ENCODE assay signal across 18 cellular contexts in the genomic region with DNA sequence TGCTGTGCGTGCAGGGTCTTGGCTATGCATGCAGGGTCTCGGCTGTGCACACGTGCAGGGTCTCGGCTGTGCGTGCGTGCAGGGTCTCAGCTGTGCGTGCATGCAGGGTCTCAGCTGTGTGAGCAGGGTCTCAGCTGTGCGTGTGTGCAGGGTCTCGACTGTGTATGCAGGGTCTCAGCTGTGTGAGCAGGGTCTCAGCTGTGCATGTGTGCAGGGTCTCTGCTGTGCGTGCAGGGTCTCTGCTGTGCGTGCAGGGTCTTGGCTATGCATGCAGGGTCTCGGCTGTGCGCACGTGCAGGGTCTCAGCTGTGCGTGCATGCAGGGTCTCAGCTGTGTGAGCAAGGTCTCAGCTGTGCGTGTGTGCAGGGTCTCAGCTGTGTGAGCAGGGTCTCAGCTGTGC.
"Had no signal": no experiment of that assay in that cellular context is flagged by ENCODE, and none has a peak within 500 bp of the region (broad histone marks: within the 10 kb centered on the region; RNA-seq: fewer than 3 reads in every experiment).

No MANE protein-coding gene starts in this region.

- ATAC-seq: esophagus mucosa; left ventricle myocardium superior; sciatic nerve; stimulated activated naive B cell treated with anti-CD40 and anti-IgM and Interleukin-4, amounts not matched to agents 10 μg/mL and 1 μg/mL and 100 μg/mL, for 72 hours; stimulated activated naive CD8-positive, alpha-beta T cell treated with anti-CD3 and anti-CD28 coated beads, Interleukin-15, amount 100 ng/mL, for 72 hours had no signal

- H3K27me3 ChIP-seq: neutrophil, testis, transverse colon had no signal

- DNase-seq: effector CD8-positive, alpha-beta T cell; mesendoderm; naive B cell; stimulated activated CD4-positive, alpha-beta T cell treated with anti-CD3 and anti-CD28 coated beads, Interleukin-2, amount 100 ng/mL, for 24 hours; stimulated activated CD4-positive, alpha-beta T cell treated with anti-CD3 and anti-CD28 coated beads, Interleukin-4, amount 100 ng/mL, for 4 hours; stimulated activated naive B cell treated with anti-CD40 and anti-IgM and Interleukin-4, amounts not matched to agents 10 μg/mL and 1 μg/mL and 100 μg/mL, for 72 hours; stimulated activated naive CD8-positive, alpha-beta T cell treated with anti-CD3 and anti-CD28 coated beads, Interleukin-15, amount 100 ng/mL, for 72 hours; testis had no signal

- FAIRE-seq: frontal cortex, keratinocyte had no signal

- H3K4me1 Mint-ChIP-seq: nephron had no signal

- H3K36me3 ChIP-seq: neutrophil, transverse colon had no signal

- H3K36me3 Mint-ChIP-seq: naive B cell had no signal

- H3K27ac Mint-ChIP-seq: naive B cell; nephron; stimulated activated naive B cell treated with anti-CD40 and anti-IgM and Interleukin-4, amounts not matched to agents 10 μg/mL and 1 μg/mL and 100 μg/mL, for 72 hours had no signal

- H3K4me3 ChIP-seq: lung, skin epidermis, testis, transverse colon had no signal

- H3K9me3 Mint-ChIP-seq: naive B cell; nephron; stimulated activated naive B cell treated with anti-CD40 and anti-IgM and Interleukin-4, amounts not matched to agents 10 μg/mL and 1 μg/mL and 100 μg/mL, for 72 hours; stimulated activated naive CD8-positive, alpha-beta T cell treated with anti-CD3 and anti-CD28 coated beads, Interleukin-15, amount 100 ng/mL, for 72 hours had no signal

- H3K9me3 ChIP-seq: neutrophil, testis, transverse colon had no signal

- H3K4me3 Mint-ChIP-seq: naive B cell; nephron; stimulated activated naive B cell treated with anti-CD40 and anti-IgM and Interleukin-4, amounts not matched to agents 10 μg/mL and 1 μg/mL and 100 μg/mL, for 72 hours; stimulated activated naive CD8-positive, alpha-beta T cell treated with anti-CD3 and anti-CD28 coated beads, Interleukin-15, amount 100 ng/mL, for 72 hours had no signal

- H3K27me3 Mint-ChIP-seq: stimulated activated naive CD8-positive, alpha-beta T cell treated with anti-CD3 and anti-CD28 coated beads, Interleukin-15, amount 100 ng/mL, for 72 hours had no signal
